Comparison of ENCODE assay signal across 16 cellular contexts in genomic region chr12:132922676-132923075, GRCh38. TPM values are rescaled to one million over a fixed set of nuclear protein-coding genes. Genes with fewer than 3 reads are reported as not detected.
A peak's percentile ranks its signal among the peaks of the same experiment; 100 is the strongest.
DNase-seq lines count a peak whose midpoint lies in the region; ATAC-seq and TF ChIP-seq lines count a peak whose summit lies in the region.
"Had no signal": no experiment of that assay in that cellular context is flagged by ENCODE, and none has a peak within 500 bp of the region (broad histone marks: within the 10 kb centered on the region; RNA-seq: fewer than 3 reads in every experiment).

No MANE protein-coding gene starts in this region.

- H3K4me3 ChIP-seq in liver (ENCODE audit: low read depth in 1 of 3, low read length in 3 of 3), result peak overlapping the region in 2 of 3 donors; percentile 31 to 72
- no peak overlapping the region for H3K4me3 ChIP-seq in right lobe of liver
- H3K4me3 ChIP-seq in osteoblast (ENCODE audit: insufficient read depth, low read length), result no peak overlapping the region
- H3K4me3 ChIP-seq: A549 had no signal

- no peak for ATAC-seq in right lobe of liver
- ATAC-seq: A549; CD8-positive, alpha-beta T cell had no signal

- no peak for TF ChIP-seq POLR2A in right lobe of liver (IDR thresholded peaks at IDR 0.05)

- intact Hi-C loops in right lobe of liver (cut with DNase I), result no loop called here
- intact Hi-C loops in cardiac septum (cut with DNase I), result no loop called here

- H3K9me3 ChIP-seq in liver (ENCODE audit: control insufficient read depth in 4 of 4, low read length in 3 of 4) (peaks cover 55 to 91% (median 74%) of the 10 kb centered on the region in 4 donors), right lobe of liver (peaks cover 8 to 89% (median 40%) of the 10 kb centered on the region in 4 donors), osteoblast (ENCODE audit: low read depth, low read length) (peaks cover 47% of the 10 kb centered on the region)

- no peak overlapping the region for H3K27ac ChIP-seq in liver (ENCODE audit: low read depth in 1 of 2, low read length in 2 of 2)
- no peak overlapping the region for H3K27ac ChIP-seq in right lobe of liver
- H3K27ac ChIP-seq in osteoblast (ENCODE audit: low read depth, low read length), result no peak overlapping the region
- H3K27ac ChIP-seq: 22Rv1; A549; BLaER1 treated with 17β-estradiol and CSF1 and Interleukin-3, amounts not matched to agents 10 nM and 100 nM; C4-2B had no signal

- no peaks in the 10 kb centered on the region for H3K79me2 ChIP-seq in osteoblast (ENCODE audit: insufficient read depth, low read length)

- H4K20me1 ChIP-seq in osteoblast (ENCODE audit: insufficient read depth, low read length), result no peaks in the 10 kb centered on the region
- H4K20me1 ChIP-seq: BLaER1 treated with 17β-estradiol and CSF1 and Interleukin-3, amounts not matched to agents 10 nM and 100 nM had no signal

- H3K4me2 ChIP-seq in osteoblast (ENCODE audit: insufficient read depth, low read length), result no peak overlapping the region
- H3K4me2 ChIP-seq: A549; BLaER1 treated with 17β-estradiol and CSF1 and Interleukin-3, amounts not matched to agents 10 nM and 100 nM had no signal

- no peak for TF ChIP-seq RAD21 in liver (IDR thresholded peaks at IDR 0.05)

- H3K27me3 ChIP-seq in liver (ENCODE audit: control insufficient read depth in 4 of 4, insufficient read depth in 4 of 4, low read length in 3 of 4) (no peaks in the 10 kb centered on the region), right lobe of liver (no peaks in the 10 kb centered on the region), osteoblast (ENCODE audit: insufficient read depth, low read length) (no peaks in the 10 kb centered on the region)
- H3K27me3 ChIP-seq: BLaER1 treated with 17β-estradiol and CSF1 and Interleukin-3, amounts not matched to agents 10 nM and 100 nM had no signal

- no peaks in the 10 kb centered on the region for H3K4me1 ChIP-seq in liver (ENCODE audit: control insufficient read depth in 4 of 4, insufficient read depth in 4 of 4, low read length in 3 of 4)
- no peaks in the 10 kb centered on the region for H3K4me1 ChIP-seq in right lobe of liver
- H3K4me1 ChIP-seq in osteoblast (ENCODE audit: insufficient read depth, low read length), result no peaks in the 10 kb centered on the region
- H3K4me1 ChIP-seq: A549; BLaER1 treated with 17β-estradiol and CSF1 and Interleukin-3, amounts not matched to agents 10 nM and 100 nM; Caco-2 had no signal

- H3K36me3 ChIP-seq in liver (ENCODE audit: control insufficient read depth in 4 of 4, insufficient read depth in 3 of 4, low read depth in 1 of 4, low read length in 3 of 4), result peaks cover 0 to 20% (median 12%) of the 10 kb centered on the region in 4 donors
- H3K36me3 ChIP-seq in right lobe of liver, result peaks cover 0 to 8% (median 0%) of the 10 kb centered on the region in 4 donors
- peaks cover 10% of the 10 kb centered on the region for H3K36me3 ChIP-seq in osteoblast (ENCODE audit: insufficient read depth, low read length)

- TF ChIP-seq CTCF in liver (IDR thresholded peaks at IDR 0.05; ENCODE audit: low read depth, low read length, missing input control) (no peak), right lobe of liver (IDR thresholded peaks at IDR 0.05) (no peak), osteoblast (IDR thresholded peaks at IDR 0.05; ENCODE audit: extremely low read depth, low read depth, low read length) (no peak)

- 97% methylated on average over 4 of the region's 4 CpGs for WGBS in liver
- 100% methylated on average over 2 of the region's 4 CpGs for WGBS in right lobe of liver (ENCODE audit: insufficient coverage, low coverage, low lambda C conversion rate, missing lambda C conversion rate)

- DNase-seq in right lobe of liver, result no peak
- peak; percentile 22 for DNase-seq in osteoblast (ENCODE audit: insufficient read length, low spot score, missing footprints)
- no peak for DNase-seq in HCEC 1CT
- DNase-seq in cardiac septum (ENCODE audit: low spot score), result no peak
- DNase-seq: AML-193; Caco-2; Calu3; CD4-positive, alpha-beta T cell; CD8-positive, alpha-beta T cell; DMS79 treated with DMSO at 0.1 percent for 48 hours; GF-D8 had no signal

- H3K9ac ChIP-seq in liver (ENCODE audit: low read depth in 1 of 2, low read length in 2 of 2), result no peak overlapping the region
- H3K9ac ChIP-seq: BLaER1 treated with 17β-estradiol and CSF1 and Interleukin-3, amounts not matched to agents 10 nM and 100 nM had no signal

- H2AFZ ChIP-seq in osteoblast (ENCODE audit: low read length), result no peak overlapping the region

TF ChIP-seq in liver, 16 proteins besides CTCF, POLR2A, EP300 and RAD21:
- TF ChIP-seq ATF3 (IDR thresholded peaks at IDR 0.05) (no peak), EGR1 (IDR thresholded peaks at IDR 0.05; ENCODE audit: low read depth in 2 of 2) (no peak), FOXA1 (IDR thresholded peaks at IDR 0.05) (no peak), MAX (IDR thresholded peaks at IDR 0.05) (no peak), FOXA2 (IDR thresholded peaks at IDR 0.05) (no peak)

RNA-seq across cellular contexts. Expression of gene ZNF605, which starts 33.4 kb away (rescaled TPM):
- 1 to 10 TPM; 3.6 to 9.5 TPM for total RNA-seq in liver
- polyA plus RNA-seq in liver, result 1 to 10 TPM; 1.2 to 3.5 TPM
- 1 to 10 TPM; 2.2 to 7.9 (median 5.7) TPM for total RNA-seq in right lobe of liver
- 10.9 and 13.6 TPM in 2 replicates for total RNA-seq in osteoblast
- total RNA-seq in cardiac septum, result 12.6 TPM

RNA-seq across cellular contexts. Expression of gene CHFR, which starts 35.3 kb away (rescaled TPM):
- total RNA-seq in liver, result 10 to 100 TPM; 21.7 to 23.4 TPM
- polyA plus RNA-seq in liver, result 1 to 10 TPM; 7.0 to 7.5 TPM
- total RNA-seq in right lobe of liver, result 10 to 100 TPM; 11.0 to 20.4 (median 13.5) TPM
- total RNA-seq in osteoblast, result 54.8 and 55.0 TPM in 2 replicates
- 22.5 TPM for total RNA-seq in cardiac septum

Comparison
In these comparisons a context has a peak if more than half of its experiments do, and no peak if none do; other contexts are left out.
1. H3K4me3 ChIP-seq: peak in liver (2 of 3); none in right lobe of liver (0 of 3) and osteoblast (single experiment).